15 cellular contexts compared by ENCODE assay signal in the genomic region with DNA sequence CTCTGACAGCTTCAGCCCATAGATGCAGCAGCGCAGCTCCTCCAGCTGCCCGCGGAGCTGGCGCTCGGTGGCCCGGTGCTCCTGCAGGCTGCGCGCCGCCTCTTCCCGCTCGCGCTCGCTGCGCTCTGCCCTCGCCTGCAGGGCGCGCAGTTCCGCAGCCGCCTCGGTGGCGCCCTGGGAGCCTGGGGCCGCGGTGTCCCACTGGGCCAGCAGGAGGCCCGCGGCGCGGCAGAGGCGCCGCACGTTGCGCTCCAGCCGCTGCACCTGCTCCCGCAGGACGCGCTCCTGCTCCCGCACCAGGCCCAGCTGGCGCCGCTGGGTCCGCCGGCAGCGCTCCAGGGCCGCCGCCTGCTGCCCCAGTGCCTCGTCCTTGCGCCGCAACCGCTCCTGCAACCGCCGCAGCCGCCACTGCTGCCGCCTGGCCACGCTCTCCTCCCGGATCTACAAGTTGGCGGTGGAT. TPM values are rescaled to one million over a fixed set of nuclear protein-coding genes. Genes with fewer than 3 reads are reported as not detected.
DNase-seq lines count a peak whose midpoint lies in the region; ATAC-seq and TF ChIP-seq lines count a peak whose summit lies in the region.
"Had no signal": no experiment of that assay in that cellular context is flagged by ENCODE, and none has a peak within 500 bp of the region (broad histone marks: within the 10 kb centered on the region; RNA-seq: fewer than 3 reads in every experiment).

No MANE protein-coding gene starts in this region.

- peaks cover 8% of the 10 kb centered on the region for H3K4me1 Mint-ChIP-seq in stimulated activated naive CD8-positive, alpha-beta T cell treated with anti-CD3 and anti-CD28 coated beads, Interleukin-15, amount 100 ng/mL, for 72 hours
- H3K4me1 Mint-ChIP-seq in WTC11: peaks cover 26% of the 10 kb centered on the region
- no peaks in the 10 kb centered on the region for H3K4me1 Mint-ChIP-seq in activated CD8-positive, alpha-beta T cell treated with anti-CD3 and anti-CD28 coated beads for 36 hours (ENCODE audit: low read depth)

- no peak for TF ChIP-seq CTCF in WTC11 (IDR thresholded peaks at IDR 0.05)
- no peak for TF ChIP-seq CTCF in activated CD8-positive, alpha-beta T cell treated with anti-CD3 and anti-CD28 coated beads for 36 hours (IDR thresholded peaks at IDR 0.05)

- H3K9me3 Mint-ChIP-seq in stimulated activated naive CD8-positive, alpha-beta T cell treated with anti-CD3 and anti-CD28 coated beads, Interleukin-15, amount 100 ng/mL, for 72 hours: no peaks in the 10 kb centered on the region
- H3K9me3 Mint-ChIP-seq in WTC11: no peaks in the 10 kb centered on the region
- H3K9me3 Mint-ChIP-seq in activated CD8-positive, alpha-beta T cell treated with anti-CD3 and anti-CD28 coated beads for 36 hours: no peaks in the 10 kb centered on the region

- no peak overlapping the region for H3K27ac Mint-ChIP-seq in stimulated activated naive CD8-positive, alpha-beta T cell treated with anti-CD3 and anti-CD28 coated beads, Interleukin-15, amount 100 ng/mL, for 72 hours
- no peak overlapping the region for H3K27ac Mint-ChIP-seq in WTC11
- H3K27ac Mint-ChIP-seq in activated CD8-positive, alpha-beta T cell treated with anti-CD3 and anti-CD28 coated beads for 36 hours: no peak overlapping the region
- H3K27ac Mint-ChIP-seq: HFFc6 had no signal

- no peak overlapping the region for H3K4me3 Mint-ChIP-seq in stimulated activated naive CD8-positive, alpha-beta T cell treated with anti-CD3 and anti-CD28 coated beads, Interleukin-15, amount 100 ng/mL, for 72 hours
- peak overlapping the region; percentile 48 for H3K4me3 Mint-ChIP-seq in WTC11
- H3K4me3 Mint-ChIP-seq in activated CD8-positive, alpha-beta T cell treated with anti-CD3 and anti-CD28 coated beads for 36 hours: no peak overlapping the region
- H3K4me3 Mint-ChIP-seq: HFFc6; naive thymus-derived CD8-positive, alpha-beta T cell had no signal

- intact Hi-C loops in activated CD8-positive, alpha-beta T cell treated with anti-CD3 and anti-CD28 coated beads for 36 hours (cut with micrococcal nuclease): no loop called here

- POLR2A ChIA-PET in WTC11 (lab: Charles Lee): no interaction called here
- POLR2A ChIA-PET in activated CD8-positive, alpha-beta T cell treated with anti-CD3 and anti-CD28 coated beads for 36 hours (lab: Charles Lee): no interaction called here

- DNase-seq in stimulated activated naive CD8-positive, alpha-beta T cell treated with anti-CD3 and anti-CD28 coated beads, Interleukin-15, amount 100 ng/mL, for 72 hours: no peak
- no peak for DNase-seq in stimulated activated naive CD8-positive, alpha-beta T cell treated with anti-CD3 and anti-CD28 coated beads, Interleukin-15, Interleukin-2, amounts not matched to agents 100 U/mL and 50 U/mL, for 24 hours
- DNase-seq in WTC11 (ENCODE audit: low spot score) (peak; percentile 57), left kidney (ENCODE audit: low read depth, low spot score) (peak; percentile 44), NCI-H1436 (lab: John Stamatoyannopoulos, UW) (no peak), Ammon's horn (ENCODE audit: low spot score) (no peak), middle frontal gyrus (ENCODE audit: extremely low spot score, low spot score) (no peak)
- no peak for DNase-seq in activated CD8-positive, alpha-beta T cell treated with anti-CD3 and anti-CD28 coated beads for 36 hours
- DNase-seq: aorta; cerebellar nuclear complex; HFFc6; naive thymus-derived CD8-positive, alpha-beta T cell; NCI-H2171; NCI-H748 treated with DMSO at 0.1 percent for 48 hours; WERI-Rb-1 had no signal

- no peaks in the 10 kb centered on the region for H3K36me3 Mint-ChIP-seq in WTC11
- no peaks in the 10 kb centered on the region for H3K36me3 Mint-ChIP-seq in activated CD8-positive, alpha-beta T cell treated with anti-CD3 and anti-CD28 coated beads for 36 hours (ENCODE audit: low read depth)

- peaks cover 47% of the 10 kb centered on the region for H3K27me3 Mint-ChIP-seq in stimulated activated naive CD8-positive, alpha-beta T cell treated with anti-CD3 and anti-CD28 coated beads, Interleukin-15, amount 100 ng/mL, for 72 hours
- H3K27me3 Mint-ChIP-seq in WTC11 (ENCODE audit: low read depth): peaks cover 32% of the 10 kb centered on the region
- peaks cover 19% of the 10 kb centered on the region for H3K27me3 Mint-ChIP-seq in activated CD8-positive, alpha-beta T cell treated with anti-CD3 and anti-CD28 coated beads for 36 hours

- CTCF ChIA-PET in WTC11 (lab: Charles Lee): interaction anchor here (0.6 to 2.7 kb wide), 12 partner anchors 10 to 319 kb away, joined by 3 to 23 read pairs (median 4); no protein-coding TSS in a partner anchor
- CTCF ChIA-PET in activated CD8-positive, alpha-beta T cell treated with anti-CD3 and anti-CD28 coated beads for 36 hours (lab: Charles Lee): interaction anchor here (2.3 to 2.4 kb wide), 2 partner anchors 10 to 12 kb away, joined by 8 to 12 read pairs; no protein-coding TSS in a partner anchor

- ATAC-seq in stimulated activated naive CD8-positive, alpha-beta T cell treated with anti-CD3 and anti-CD28 coated beads, Interleukin-15, amount 100 ng/mL, for 72 hours: peak; percentile 43
- ATAC-seq in stimulated activated naive CD8-positive, alpha-beta T cell treated with anti-CD3 and anti-CD28 coated beads, Interleukin-15, Interleukin-2, amounts not matched to agents 100 U/mL and 50 U/mL, for 24 hours: no peak
- peak; percentile 87 for ATAC-seq in WTC11
- no peak for ATAC-seq in activated CD8-positive, alpha-beta T cell treated with anti-CD3 and anti-CD28 coated beads for 36 hours
- ATAC-seq: naive thymus-derived CD8-positive, alpha-beta T cell had no signal

TF ChIP-seq in WTC11, 78 proteins besides CTCF, POLR2A, EP300 and RAD21 (continues in another document):
- TF ChIP-seq, protein P1, sequence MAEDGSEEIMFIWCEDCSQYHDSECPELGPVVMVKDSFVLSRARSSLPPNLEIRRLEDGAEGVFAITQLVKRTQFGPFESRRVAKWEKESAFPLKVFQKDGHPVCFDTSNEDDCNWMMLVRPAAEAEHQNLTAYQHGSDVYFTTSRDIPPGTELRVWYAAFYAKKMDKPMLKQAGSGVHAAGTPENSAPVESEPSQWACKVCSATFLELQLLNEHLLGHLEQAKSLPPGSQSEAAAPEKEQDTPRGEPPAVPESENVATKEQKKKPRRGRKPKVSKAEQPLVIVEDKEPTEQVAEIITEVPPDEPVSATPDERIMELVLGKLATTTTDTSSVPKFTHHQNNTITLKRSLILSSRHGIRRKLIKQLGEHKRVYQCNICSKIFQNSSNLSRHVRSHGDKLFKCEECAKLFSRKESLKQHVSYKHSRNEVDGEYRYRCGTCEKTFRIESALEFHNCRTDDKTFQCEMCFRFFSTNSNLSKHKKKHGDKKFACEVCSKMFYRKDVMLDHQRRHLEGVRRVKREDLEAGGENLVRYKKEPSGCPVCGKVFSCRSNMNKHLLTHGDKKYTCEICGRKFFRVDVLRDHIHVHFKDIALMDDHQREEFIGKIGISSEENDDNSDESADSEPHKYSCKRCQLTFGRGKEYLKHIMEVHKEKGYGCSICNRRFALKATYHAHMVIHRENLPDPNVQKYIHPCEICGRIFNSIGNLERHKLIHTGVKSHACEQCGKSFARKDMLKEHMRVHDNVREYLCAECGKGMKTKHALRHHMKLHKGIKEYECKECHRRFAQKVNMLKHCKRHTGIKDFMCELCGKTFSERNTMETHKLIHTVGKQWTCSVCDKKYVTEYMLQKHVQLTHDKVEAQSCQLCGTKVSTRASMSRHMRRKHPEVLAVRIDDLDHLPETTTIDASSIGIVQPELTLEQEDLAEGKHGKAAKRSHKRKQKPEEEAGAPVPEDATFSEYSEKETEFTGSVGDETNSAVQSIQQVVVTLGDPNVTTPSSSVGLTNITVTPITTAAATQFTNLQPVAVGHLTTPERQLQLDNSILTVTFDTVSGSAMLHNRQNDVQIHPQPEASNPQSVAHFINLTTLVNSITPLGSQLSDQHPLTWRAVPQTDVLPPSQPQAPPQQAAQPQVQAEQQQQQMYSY (CRISPR knock-in tag; IDR thresholded peaks at IDR 0.05): no peak
- TF ChIP-seq, protein P2, sequence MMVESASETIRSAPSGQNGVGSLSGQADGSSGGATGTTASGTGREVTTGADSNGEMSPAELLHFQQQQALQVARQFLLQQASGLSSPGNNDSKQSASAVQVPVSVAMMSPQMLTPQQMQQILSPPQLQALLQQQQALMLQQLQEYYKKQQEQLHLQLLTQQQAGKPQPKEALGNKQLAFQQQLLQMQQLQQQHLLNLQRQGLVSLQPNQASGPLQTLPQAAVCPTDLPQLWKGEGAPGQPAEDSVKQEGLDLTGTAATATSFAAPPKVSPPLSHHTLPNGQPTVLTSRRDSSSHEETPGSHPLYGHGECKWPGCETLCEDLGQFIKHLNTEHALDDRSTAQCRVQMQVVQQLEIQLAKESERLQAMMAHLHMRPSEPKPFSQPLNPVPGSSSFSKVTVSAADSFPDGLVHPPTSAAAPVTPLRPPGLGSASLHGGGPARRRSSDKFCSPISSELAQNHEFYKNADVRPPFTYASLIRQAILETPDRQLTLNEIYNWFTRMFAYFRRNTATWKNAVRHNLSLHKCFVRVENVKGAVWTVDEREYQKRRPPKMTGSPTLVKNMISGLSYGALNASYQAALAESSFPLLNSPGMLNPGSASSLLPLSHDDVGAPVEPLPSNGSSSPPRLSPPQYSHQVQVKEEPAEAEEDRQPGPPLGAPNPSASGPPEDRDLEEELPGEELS (CRISPR knock-in tag; IDR thresholded peaks at IDR 0.05): no peak
- TF ChIP-seq E2F5 (CRISPR knock-in tag; IDR thresholded peaks at IDR 0.05) (0 out of 2 replicates have a peak, but pooled peaks have one; percentile 58), FOXJ3 (CRISPR knock-in tag; IDR thresholded peaks at IDR 0.05; ENCODE audit: borderline replicate concordance) (no peak), JUN (CRISPR knock-in tag; IDR thresholded peaks at IDR 0.05) (no peak)

RNA-seq across cellular contexts. Expression of gene C4orf50, which starts 10.1 kb away (rescaled TPM):
- 0.17 to 0.32 TPM (median 0.30 TPM) in 3 replicates for total RNA-seq in WTC11 (2021)
- total RNA-seq in activated CD8-positive, alpha-beta T cell treated with anti-CD3 and anti-CD28 coated beads for 36 hours: under 1 TPM; 0.07 TPM
- total RNA-seq: HFFc6; naive thymus-derived CD8-positive, alpha-beta T cell had no signal

Comparison
In these comparisons a context has a peak if more than half of its experiments do, and no peak if none do; other contexts are left out.
1. ATAC-seq: peak in stimulated activated naive CD8-positive, alpha-beta T cell treated with anti-CD3 and anti-CD28 coated beads, Interleukin-15, amount 100 ng/mL, for 72 hours (single experiment) and WTC11 (single experiment); none in stimulated activated naive CD8-positive, alpha-beta T cell treated with anti-CD3 and anti-CD28 coated beads, Interleukin-15, Interleukin-2, amounts not matched to agents 100 U/mL and 50 U/mL, for 24 hours (single experiment) and activated CD8-positive, alpha-beta T cell treated with anti-CD3 and anti-CD28 coated beads for 36 hours (single experiment).
2. DNase-seq: peak in WTC11 (single experiment) and left kidney (single experiment); none in stimulated activated naive CD8-positive, alpha-beta T cell treated with anti-CD3 and anti-CD28 coated beads, Interleukin-15, amount 100 ng/mL, for 72 hours (0 of 2), stimulated activated naive CD8-positive, alpha-beta T cell treated with anti-CD3 and anti-CD28 coated beads, Interleukin-15, Interleukin-2, amounts not matched to agents 100 U/mL and 50 U/mL, for 24 hours (single experiment), activated CD8-positive, alpha-beta T cell treated with anti-CD3 and anti-CD28 coated beads for 36 hours (single experiment), NCI-H1436 (single experiment), Ammon's horn (single experiment) and middle frontal gyrus (single experiment).